Comparison of ENCODE assay signal across 22 cellular contexts in genomic region chr9:687034-687785, GRCh38.
DNase-seq lines count a peak whose midpoint lies in the region; ATAC-seq and TF ChIP-seq lines count a peak whose summit lies in the region.
"Had no signal": no experiment of that assay in that cellular context is flagged by ENCODE, and none has a peak within 500 bp of the region (broad histone marks: within the 10 kb centered on the region; RNA-seq: fewer than 3 reads in every experiment).

No MANE protein-coding gene starts in this region.

- no peak overlapping the region for H2BK5ac ChIP-seq in neuronal stem cell (ENCODE audit: low read length)

- in situ Hi-C loops in mammary epithelial cell (cut with MboI; ENCODE audit: low sequenced_read_pairs in 2 of 2) = no loop called here

- H3K79me2 ChIP-seq in mammary epithelial cell (ENCODE audit: insufficient read depth, low read length) (peaks cover 70% of the 10 kb centered on the region), smooth muscle cell (ENCODE audit: low read depth) (peaks cover 6% of the 10 kb centered on the region)

- BruUV-seq in mammary epithelial cell (replicated peaks; lab: Mats Ljungman, UMichigan) = TSS peak; percentile 27

- H3K79me1 ChIP-seq in neuronal stem cell (ENCODE audit: low read depth, low read length) = no peaks in the 10 kb centered on the region

- TF ChIP-seq POLR2A in right lobe of liver (IDR thresholded peaks at IDR 0.05) (no peak), upper lobe of left lung (IDR thresholded peaks at IDR 0.05) (no peak)

- intact Hi-C loops in mammary epithelial cell (cut with micrococcal nuclease) = loop anchor here (2.0 kb wide), 1 partner anchor 20 kb away; no protein-coding TSS in a partner anchor
- intact Hi-C loops in right lobe of liver (cut with DNase I) = no loop called here

- CTCF ChIA-PET in BJ (lab: Yijun Ruan, JAX) = interaction anchor here (1.8 kb wide), 1 partner anchor 76 kb away, joined by 6 read pairs; no protein-coding TSS in a partner anchor
- CTCF ChIA-PET in mammary epithelial cell (lab: Charles Lee; ENCODE audit: low non-redundant PET) = no interaction called here

- H3K9ac ChIP-seq in mammary epithelial cell (ENCODE audit: insufficient read depth, low read length) = peak overlapping the region; percentile 95
- H3K9ac ChIP-seq in smooth muscle cell (ENCODE audit: low read depth) = peak overlapping the region; percentile 2
- no peak overlapping the region for H3K9ac ChIP-seq in neuronal stem cell (ENCODE audit: low read depth, low read length, poor library complexity)

- ATAC-seq in right lobe of liver (no peak), upper lobe of left lung (ENCODE audit: low FRiP score in 2 of 2) (no peak)
- ATAC-seq: A549; activated T-helper 17 cell treated with anti-CD3 and anti-CD28 coated beads, Interleukin-2, amount 50 U/mL, for 72 hours had no signal

- H2BK15ac ChIP-seq in neuronal stem cell (ENCODE audit: low read length) = no peak overlapping the region

- H3K4me3 ChIP-seq in BJ (ENCODE audit: low read depth, low read length) = no peak overlapping the region
- peak overlapping the region; percentile 27 to 48 (median 39) for H3K4me3 ChIP-seq in mammary epithelial cell (replicated peaks in 1 of 3; ENCODE audit: insufficient read depth in 1 of 3, low read depth in 2 of 3, low read length in 3 of 3)
- H3K4me3 ChIP-seq in right lobe of liver = peak overlapping the region in 1 of 3 donors; percentile 27
- no peak overlapping the region for H3K4me3 ChIP-seq in smooth muscle cell
- no peak overlapping the region for H3K4me3 ChIP-seq in neuronal stem cell (ENCODE audit: low read length in 2 of 2)
- no peak overlapping the region for H3K4me3 ChIP-seq in upper lobe of left lung
- H3K4me3 ChIP-seq: A549, SJSA1 had no signal

- H3K9me3 ChIP-seq in mammary epithelial cell (replicated peaks; ENCODE audit: insufficient read depth, low read length) = no peaks in the 10 kb centered on the region
- no peaks in the 10 kb centered on the region for H3K9me3 ChIP-seq in right lobe of liver
- H3K9me3 ChIP-seq in smooth muscle cell (replicated peaks; ENCODE audit: low read depth) = no peaks in the 10 kb centered on the region
- no peaks in the 10 kb centered on the region for H3K9me3 ChIP-seq in neuronal stem cell (replicated peaks in 1 of 2; ENCODE audit: control insufficient read depth in 2 of 2, insufficient read depth in 1 of 2, low read depth in 1 of 2, low read length in 2 of 2)
- H3K9me3 ChIP-seq in upper lobe of left lung = no peaks in the 10 kb centered on the region
- H3K9me3 ChIP-seq: A549, SJSA1 had no signal

- no peak overlapping the region for H2AK5ac ChIP-seq in neuronal stem cell (ENCODE audit: low read depth, low read length)

- H3K4me2 ChIP-seq in mammary epithelial cell (ENCODE audit: insufficient read depth, low read depth, low read length) = peak overlapping the region; percentile 95
- H3K4me2 ChIP-seq in smooth muscle cell = peak overlapping the region; percentile 18
- no peak overlapping the region for H3K4me2 ChIP-seq in neuronal stem cell (ENCODE audit: insufficient read depth, low read length, poor library complexity, severe bottlenecking)
- H3K4me2 ChIP-seq: A549 had no signal

- H4K20me1 ChIP-seq in mammary epithelial cell (ENCODE audit: insufficient read depth, low read length) (no peaks in the 10 kb centered on the region), smooth muscle cell (ENCODE audit: low read depth) (no peaks in the 10 kb centered on the region)

- TF ChIP-seq EP300 in upper lobe of left lung (IDR thresholded peaks at IDR 0.05) = no peak

- H3F3A ChIP-seq in smooth muscle cell (ENCODE audit: low read depth) = peaks cover 12% of the 10 kb centered on the region

- H3K36me3 ChIP-seq in BJ (ENCODE audit: control insufficient read depth, insufficient read depth, low read length) = no peaks in the 10 kb centered on the region
- peaks cover 2% of the 10 kb centered on the region for H3K36me3 ChIP-seq in mammary epithelial cell (ENCODE audit: insufficient read depth, low read length)
- peaks cover 0 to 3% (median 0%) of the 10 kb centered on the region in 4 donors for H3K36me3 ChIP-seq in right lobe of liver
- no peaks in the 10 kb centered on the region for H3K36me3 ChIP-seq in smooth muscle cell (ENCODE audit: low read depth)
- no peaks in the 10 kb centered on the region for H3K36me3 ChIP-seq in neuronal stem cell (replicated peaks in 1 of 2; ENCODE audit: control insufficient read depth in 2 of 2, insufficient read depth in 2 of 2, low read length in 2 of 2)
- no peaks in the 10 kb centered on the region for H3K36me3 ChIP-seq in upper lobe of left lung
- H3K36me3 ChIP-seq: SJSA1 had no signal

- no peak overlapping the region for H2BK120ac ChIP-seq in neuronal stem cell (ENCODE audit: low read depth, low read length)

- no peaks in the 10 kb centered on the region for H3K27me3 ChIP-seq in BJ (ENCODE audit: control insufficient read depth, insufficient read depth, low read length)
- H3K27me3 ChIP-seq in mammary epithelial cell (ENCODE audit: insufficient read depth, low read length) = no peaks in the 10 kb centered on the region
- H3K27me3 ChIP-seq in right lobe of liver = no peaks in the 10 kb centered on the region
- no peaks in the 10 kb centered on the region for H3K27me3 ChIP-seq in smooth muscle cell (ENCODE audit: low read depth)
- H3K27me3 ChIP-seq in neuronal stem cell (ENCODE audit: control insufficient read depth in 3 of 3, insufficient read depth in 3 of 3, low read depth in 1 of 3, low read length in 3 of 3) = no peaks in the 10 kb centered on the region
- no peaks in the 10 kb centered on the region for H3K27me3 ChIP-seq in upper lobe of left lung
- H3K27me3 ChIP-seq: SJSA1 had no signal

- H4K8ac ChIP-seq in neuronal stem cell (ENCODE audit: low read depth, low read length) = no peak overlapping the region

- H2BK12ac ChIP-seq in neuronal stem cell (ENCODE audit: low read length) = no peak overlapping the region

- H2AFZ ChIP-seq in mammary epithelial cell (ENCODE audit: low read depth, low read length) = no peak overlapping the region
- no peak overlapping the region for H2AFZ ChIP-seq in smooth muscle cell (ENCODE audit: low read depth)
- H2AFZ ChIP-seq in neuronal stem cell (ENCODE audit: low read length) = no peak overlapping the region

- no peak overlapping the region for H4K91ac ChIP-seq in neuronal stem cell (ENCODE audit: low read depth, low read length, poor library complexity)

- H3K14ac ChIP-seq in neuronal stem cell (ENCODE audit: low read length) = no peak overlapping the region

- no peak overlapping the region for H3K4ac ChIP-seq in neuronal stem cell (ENCODE audit: low read length)

- no peak overlapping the region for H3K23ac ChIP-seq in neuronal stem cell (ENCODE audit: low read depth, low read length, poor library complexity)

- peaks cover 67% of the 10 kb centered on the region for H3K4me1 ChIP-seq in mammary epithelial cell (ENCODE audit: insufficient read depth, low read length)
- H3K4me1 ChIP-seq in right lobe of liver = peaks cover 0 to 36% (median 13%) of the 10 kb centered on the region in 4 donors
- peaks cover 48% of the 10 kb centered on the region for H3K4me1 ChIP-seq in smooth muscle cell (ENCODE audit: low read depth)
- H3K4me1 ChIP-seq in neuronal stem cell (ENCODE audit: control insufficient read depth in 2 of 2, insufficient read depth in 1 of 2, low read depth in 1 of 2, low read length in 2 of 2) = peaks cover 13 to 14% of the 10 kb centered on the region in 2 donors
- H3K4me1 ChIP-seq in upper lobe of left lung = peaks cover 0 to 6% (median 0%) of the 10 kb centered on the region in 4 donors

- dilution Hi-C loops in mammary epithelial cell (cut with HindIII; ENCODE audit: low sequenced_read_pairs) = no loop called here

- H3K27ac ChIP-seq in mammary epithelial cell (ENCODE audit: insufficient read depth, low read depth, low read length) = peak overlapping the region; percentile 99
- H3K27ac ChIP-seq in right lobe of liver = peak overlapping the region; percentile 66 to 91 (median 84)
- peak overlapping the region; percentile 97 for H3K27ac ChIP-seq in smooth muscle cell (ENCODE audit: low read depth)
- no peak overlapping the region for H3K27ac ChIP-seq in substantia nigra (ENCODE audit: low read depth, low read length, poor library complexity, severe bottlenecking)
- H3K27ac ChIP-seq in neuronal stem cell (replicated peaks; ENCODE audit: low read length) = no peak overlapping the region
- H3K27ac ChIP-seq in upper lobe of left lung = no peak overlapping the region
- H3K27ac ChIP-seq: A549, SJSA1 had no signal

- POLR2A ChIA-PET in BJ (lab: Charles Lee) = no interaction called here

- no peak overlapping the region for H3K18ac ChIP-seq in neuronal stem cell (ENCODE audit: low read length)

- TF ChIP-seq CTCF in BJ (IDR thresholded peaks at IDR 0.05; ENCODE audit: insufficient read depth, low read depth, low read length) (0 out of 2 replicates have a peak, but pooled peaks have one; percentile 3), mammary epithelial cell (conservative IDR thresholded peaks at IDR 0.05 in 1 of 2, IDR thresholded peaks at IDR 0.05 in 1 of 2; ENCODE audit: extremely low read depth in 1 of 2, insufficient read depth in 1 of 2, low read depth in 1 of 2, low read length in 2 of 2) (no peak), right lobe of liver (IDR thresholded peaks at IDR 0.05) (no peak), smooth muscle cell (IDR thresholded peaks at IDR 0.05; ENCODE audit: borderline replicate concordance, insufficient read depth, poor library complexity, severe bottlenecking) (no peak), upper lobe of left lung (IDR thresholded peaks at IDR 0.05) (no peak)

- 88% methylated on average over 4 of the region's 4 CpGs for WGBS in mammary epithelial cell (ENCODE audit: low coverage, missing lambda C conversion rate)
- WGBS in right lobe of liver (ENCODE audit: insufficient coverage, low coverage, low lambda C conversion rate, missing lambda C conversion rate) = 83% methylated on average over 4 of the region's 4 CpGs
- 92% methylated on average over 4 of the region's 4 CpGs for WGBS in smooth muscle cell (ENCODE audit: low lambda C conversion rate)
- WGBS in neuronal stem cell (ENCODE audit: extremely low coverage in 2 of 2, insufficient read length in 2 of 2, insufficient replicate concordance in 1 of 2), 2 donors = no CpG with 5 or more reads among the region's 4 CpGs
- 96 to 98% methylated on average over 4 of the region's 4 CpGs for WGBS in upper lobe of left lung, 2 donors

- no peak for DNase-seq in BJ (ENCODE audit: low read depth)
- DNase-seq in mammary epithelial cell = no peak
- no peak for DNase-seq in right lobe of liver
- DNase-seq in smooth muscle cell (lab: John Stamatoyannopoulos, UW; ENCODE audit: unreplicated experiment) = no peak
- DNase-seq in substantia nigra (lab: John Stamatoyannopoulos, UW) = no peak
- no peak for DNase-seq in SK-N-DZ (ENCODE audit: low spot score)
- no peak for DNase-seq in neuronal stem cell (ENCODE audit: low spot score)
- no peak for DNase-seq in upper lobe of left lung
- DNase-seq: activated CD4-positive, alpha-beta T cell treated with anti-CD3 and anti-CD28 coated beads for 1 hour; CD4-positive, CD25-positive, alpha-beta regulatory T cell; glutamatergic neuron; GOT3; immature natural killer cell; NCI-H1105 treated with DMSO at 0.1 percent for 48 hours; NCI-H526; nephron progenitor cell; OCI-M1; stimulated activated CD4-positive, alpha-beta T cell treated with anti-CD3 and anti-CD28 coated beads, Interleukin-1b, Interleukin-23, amount 100 ng/mL, for 48 hours; T-helper 9 cell had no signal

Comparison
In these comparisons a context has a peak if more than half of its experiments do, and no peak if none do; other contexts are left out.
1. H3K4me3 ChIP-seq: peak in mammary epithelial cell (3 of 3); none in BJ (single experiment), smooth muscle cell (single experiment), neuronal stem cell (0 of 2) and upper lobe of left lung (0 of 4).
2. H3K27ac ChIP-seq: peak in mammary epithelial cell (single experiment), right lobe of liver (3 of 3) and smooth muscle cell (single experiment); none in substantia nigra (single experiment), neuronal stem cell (single experiment) and upper lobe of left lung (0 of 4).